Comparison of ENCODE assay signal across 7 cellular contexts in genomic region chr5:2151301-2151888, GRCh38.
DNase-seq lines count a peak whose midpoint lies in the region; ATAC-seq and TF ChIP-seq lines count a peak whose summit lies in the region.
"Not testable (repeated sequence)": the region's sequence is repeated elsewhere in the genome, so short reads cannot be mapped to it uniquely, and the experiment has no call there.

No MANE protein-coding gene starts in this region.

- not testable (repeated sequence) for H3K27me3 Mint-ChIP-seq in neural progenitor cell (ENCODE audit: insufficient read depth, low read depth)

- not testable (repeated sequence) for BruUV-seq in mammary epithelial cell (replicated peaks; lab: Mats Ljungman, UMichigan)

- not testable (repeated sequence) for H2AFZ ChIP-seq in mammary epithelial cell (ENCODE audit: low read depth, low read length); neural progenitor cell (replicated peaks)

- not testable (repeated sequence) for H3K4me2 ChIP-seq in mammary epithelial cell (ENCODE audit: insufficient read depth, low read depth, low read length); neural progenitor cell

- CTCF ChIA-PET in mammary epithelial cell (lab: Charles Lee; ENCODE audit: low non-redundant PET): not testable (repeated sequence)

- not testable (repeated sequence) for H3K27me3 ChIP-seq in H7 (ENCODE audit: control insufficient read depth, insufficient read depth, low read length); mammary epithelial cell (ENCODE audit: insufficient read depth, low read length); neural progenitor cell
- H3K27me3 ChIP-seq in WERI-Rb-1 (ENCODE audit: insufficient read depth, low read depth, severe bottlenecking): peaks cover 87% of the 10 kb centered on the region
- peaks cover 0 to 12% (median 9%) of the 10 kb centered on the region in 7 donors for H3K27me3 ChIP-seq in heart right ventricle

- H3K4me1 ChIP-seq in mammary epithelial cell (ENCODE audit: insufficient read depth, low read length); heart right ventricle; neural progenitor cell: not testable (repeated sequence)

- not testable (repeated sequence) for H3K36me3 Mint-ChIP-seq in neural progenitor cell

- not testable (repeated sequence) for H3K9me3 Mint-ChIP-seq in neural progenitor cell

- not testable (repeated sequence) for H3K4me3 Mint-ChIP-seq in neural progenitor cell

- H3K4me3 ChIP-seq in H7 (ENCODE audit: insufficient read depth, low read depth, low read length); WERI-Rb-1 (ENCODE audit: low read depth, low read length); mammary epithelial cell (replicated peaks in 1 of 3; ENCODE audit: insufficient read depth in 1 of 3, low read depth in 2 of 3, low read length in 3 of 3); heart right ventricle; neural progenitor cell: not testable (repeated sequence)

- H3K27ac ChIP-seq in WERI-Rb-1; mammary epithelial cell (ENCODE audit: insufficient read depth, low read depth, low read length); heart right ventricle; neural progenitor cell: not testable (repeated sequence)

- not testable (repeated sequence) for H3K9ac ChIP-seq in mammary epithelial cell (ENCODE audit: insufficient read depth, low read length); neural progenitor cell

- H3K9me3 ChIP-seq in WERI-Rb-1 (ENCODE audit: severe bottlenecking); mammary epithelial cell (replicated peaks; ENCODE audit: insufficient read depth, low read length); heart right ventricle; neural progenitor cell (ENCODE audit: low read depth): not testable (repeated sequence)

- not testable (repeated sequence) for H3K36me3 ChIP-seq in H7 (replicated peaks; ENCODE audit: control insufficient read depth, insufficient read depth, low read length); WERI-Rb-1; mammary epithelial cell (ENCODE audit: insufficient read depth, low read length); heart right ventricle; neural progenitor cell

- not testable (repeated sequence) for ATAC-seq in heart right ventricle

- H4K20me1 ChIP-seq in mammary epithelial cell (ENCODE audit: insufficient read depth, low read length); neural progenitor cell (ENCODE audit: low read depth): not testable (repeated sequence)

- dilution Hi-C loops in mammary epithelial cell (cut with HindIII; ENCODE audit: low sequenced_read_pairs): not testable (repeated sequence)

- intact Hi-C loops in mammary epithelial cell (cut with micrococcal nuclease) (loop anchor here (2.0 kb wide), 1 partner anchor 113 kb away; no protein-coding TSS in a partner anchor), heart right ventricle (cut with DNase I) (loop anchor here in 3 of 10 donors (10.0 kb wide), 1 partner anchor 387 kb away; no protein-coding TSS in a partner anchor)

- peak overlapping the region; percentile 54 for H3K27ac Mint-ChIP-seq in neural progenitor cell

- TF ChIP-seq CTCF in WERI-Rb-1 (IDR thresholded peaks at IDR 0.05; ENCODE audit: low read depth, low read length) (peak; percentile 89), mammary epithelial cell (conservative IDR thresholded peaks at IDR 0.05 in 1 of 2, IDR thresholded peaks at IDR 0.05 in 1 of 2; ENCODE audit: extremely low read depth in 1 of 2, insufficient read depth in 1 of 2, low read depth in 1 of 2, low read length in 2 of 2) (peak; percentile 31 to 68), heart right ventricle (IDR thresholded peaks at IDR 0.05) (peak; percentile 38 to 65 (median 62)), neural progenitor cell (IDR thresholded peaks at IDR 0.05) (peak; percentile 93)

- peaks cover 20% of the 10 kb centered on the region for H3K4me1 Mint-ChIP-seq in neural progenitor cell

- 22% methylated on average over 8 of the region's 8 CpGs for WGBS in mammary epithelial cell (ENCODE audit: low coverage, missing lambda C conversion rate)
- 21 to 27% methylated on average over 8 of the region's 8 CpGs for WGBS in heart right ventricle, 2 donors

- in situ Hi-C loops in mammary epithelial cell (cut with MboI; ENCODE audit: low sequenced_read_pairs in 2 of 2): not testable (repeated sequence)

- H3K79me2 ChIP-seq in mammary epithelial cell (ENCODE audit: insufficient read depth, low read length); neural progenitor cell (ENCODE audit: low read depth): not testable (repeated sequence)

- DNase-seq in D341Med (ENCODE audit: low spot score): peak; percentile 41
- DNase-seq in H7: peak; percentile 94
- peak; percentile 21 for DNase-seq in NCI-H460 (ENCODE audit: extremely low read depth, low read depth)
- DNase-seq in WERI-Rb-1: peak; percentile 49
- DNase-seq in mammary epithelial cell, heart right ventricle: not testable (repeated sequence)
- DNase-seq in neural progenitor cell (ENCODE audit: low spot score): peak; percentile 44

- not testable (repeated sequence) for H3F3A ChIP-seq in neural progenitor cell (ENCODE audit: low read depth)
